In genomic region chr21:37712204-37712934, GRCh38 we compare ENCODE assay signal across 8 cellular contexts.
DNase-seq lines count a peak whose midpoint lies in the region; ATAC-seq, FAIRE-seq and TF ChIP-seq lines count a peak whose summit lies in the region.

No MANE protein-coding gene starts in this region.

- no peak overlapping the region for H3K27ac ChIP-seq in keratinocyte (ENCODE audit: control insufficient read depth, insufficient read depth, low read length)

- peak; percentile 82 for FAIRE-seq in keratinocyte (lab: Jason Lieb, UNC)

- H3K27me3 ChIP-seq in HAP-1 (ENCODE audit: low read depth) (no peaks in the 10 kb centered on the region; the same call in 1 of the 2 replicates), keratinocyte (ENCODE audit: control insufficient read depth, extremely low read depth, insufficient read depth, low read length) (no peaks in the 10 kb centered on the region)

- no peaks in the 10 kb centered on the region for H4K20me1 ChIP-seq in keratinocyte (ENCODE audit: control insufficient read depth, extremely low read depth, insufficient read depth, low read length)

- no peaks in the 10 kb centered on the region for H3K9me1 ChIP-seq in keratinocyte (ENCODE audit: control insufficient read depth, extremely low read depth, insufficient read depth, low read length)

- H3K36me3 Mint-ChIP-seq in MCF 10A (ENCODE audit: insufficient read depth, unreplicated experiment), result no peaks in the 10 kb centered on the region

- CTCF ChIA-PET in MCF 10A (lab: Yijun Ruan, JAX), result interaction anchor here (0.5 to 3.9 kb wide), 65 partner anchors 11 to 1408 kb away, joined by 3 to 49 read pairs (median 4); no protein-coding TSS in a partner anchor

- no peak overlapping the region for H3K9ac ChIP-seq in keratinocyte (ENCODE audit: control insufficient read depth, extremely low read depth, insufficient read depth, low read length)

- DNase-seq in GDM1 (lab: John Stamatoyannopoulos, UW) (peak; percentile 33), HAP-1 (ENCODE audit: low spot score in 2 of 2) (peak; percentile 49 to 74), NCI-H1048 (lab: John Stamatoyannopoulos, UW) (peak; percentile 48), SK-N-DZ (ENCODE audit: low spot score) (peak; percentile 62), MCF 10A (ENCODE audit: unreplicated experiment) (peak; percentile 74), keratinocyte (ENCODE audit: low read depth, low spot score) (no peak)
- peak; percentile 29 for DNase-seq in stimulated activated CD4-positive, alpha-beta T cell treated with anti-CD3 and anti-CD28 coated beads, Interleukin-4, amount 100 ng/mL, for 1 hour

- dilution Hi-C loops in keratinocyte (cut with MboI; ENCODE audit: extremely low pct_ligation_motif_present, low sequenced_read_pairs), result loop anchor here (25.0 kb wide), 1 partner anchor 200 kb away; the partner anchor contains the start of gene KCNJ6

- H3K4me2 ChIP-seq in keratinocyte (ENCODE audit: control insufficient read depth, extremely low read depth, insufficient read depth, low read depth, low read length), result no peak overlapping the region

- no peaks in the 10 kb centered on the region for H3K36me3 ChIP-seq in HAP-1 (replicated peaks)
- no peaks in the 10 kb centered on the region for H3K36me3 ChIP-seq in keratinocyte (ENCODE audit: control insufficient read depth in 2 of 2, extremely low read depth in 1 of 2, insufficient read depth in 2 of 2, low read length in 2 of 2)

- TF ChIP-seq CTCF in MCF 10A (IDR thresholded peaks at IDR 0.05; ENCODE audit: unreplicated experiment), result peak; percentile 84
- peak; percentile 89 to 96 (median 93) for TF ChIP-seq CTCF in keratinocyte (optimal IDR thresholded peaks at IDR 0.05 in 1 of 3, IDR thresholded peaks at IDR 0.05 in 1 of 3, conservative IDR thresholded peaks at IDR 0.05 in 1 of 3; ENCODE audit: extremely low read depth in 1 of 3, insufficient read depth in 2 of 3, low read length in 3 of 3)

- no peak overlapping the region for H2AFZ ChIP-seq in keratinocyte (ENCODE audit: control insufficient read depth, low read length)

- intact Hi-C loops in MCF 10A (cut with micrococcal nuclease), result loop anchor here (1.0 kb wide), 4 partner anchors 204 to 640 kb away; partner anchors contain the start of gene KCNJ6

- POLR2A ChIA-PET in MCF 10A (lab: Yijun Ruan, JAX), result interaction anchor here (0.6 to 1.3 kb wide), 4 partner anchors 412 to 642 kb away, joined by 3 to 4 read pairs (median 4); no protein-coding TSS in a partner anchor

- in situ Hi-C loops in HAP-1 (cut with MboI; ENCODE audit: low sequenced_read_pairs), result loop anchor here (25.0 kb wide), 2 partner anchors 650 to 1425 kb away; no protein-coding TSS in a partner anchor

- H3K4me3 ChIP-seq in HAP-1 (no peak overlapping the region), keratinocyte (ENCODE audit: control insufficient read depth in 2 of 3, extremely low read depth in 1 of 3, insufficient read depth in 2 of 3, low read depth in 1 of 3, low read length in 3 of 3) (no peak overlapping the region)

- H3K4me1 ChIP-seq in HAP-1, result no peaks in the 10 kb centered on the region
- H3K4me1 ChIP-seq in keratinocyte (ENCODE audit: control insufficient read depth, extremely low read depth, insufficient read depth, low read length), result no peaks in the 10 kb centered on the region

- H3K79me2 ChIP-seq in keratinocyte (ENCODE audit: control insufficient read depth, insufficient read depth, low read length), result no peaks in the 10 kb centered on the region

- H3K27me3 Mint-ChIP-seq in MCF 10A (ENCODE audit: insufficient read depth, unreplicated experiment), result no peaks in the 10 kb centered on the region

- no TSS peak for BruUV-seq in MCF 10A (replicated peaks; lab: Mats Ljungman, UMichigan)

- H3K4me1 Mint-ChIP-seq in MCF 10A (ENCODE audit: insufficient read depth, unreplicated experiment), result no peaks in the 10 kb centered on the region

- H3K9me3 ChIP-seq in HAP-1, result no peaks in the 10 kb centered on the region
- H3K9me3 ChIP-seq in keratinocyte (ENCODE audit: control insufficient read depth, low read depth, low read length), result no peaks in the 10 kb centered on the region

- no peak for ATAC-seq in HG02973 (IDR thresholded peaks at IDR 0.05; ENCODE audit: unreplicated experiment)

- no peak overlapping the region for H3K27ac Mint-ChIP-seq in MCF 10A (ENCODE audit: low read depth, unreplicated experiment)

- no peak overlapping the region for H3K4me3 Mint-ChIP-seq in MCF 10A (ENCODE audit: unreplicated experiment)

- H3K9me3 Mint-ChIP-seq in MCF 10A (ENCODE audit: unreplicated experiment), result no peaks in the 10 kb centered on the region
